In genomic region chr1:156494309-156494895, GRCh38 we compare ENCODE assay signal across 12 cellular contexts. TPM values are rescaled to one million over a fixed set of nuclear protein-coding genes. Genes with fewer than 3 reads are reported as not detected.
A peak's percentile ranks its signal among the peaks of the same experiment; 100 is the strongest.
DNase-seq lines count a peak whose midpoint lies in the region; ATAC-seq and TF ChIP-seq lines count a peak whose summit lies in the region.
"Had no signal": no experiment of that assay in that cellular context is flagged by ENCODE, and none has a peak within 500 bp of the region (broad histone marks: within the 10 kb centered on the region; RNA-seq: fewer than 3 reads in every experiment).

No MANE protein-coding gene starts in this region.

- H3K9me3 Mint-ChIP-seq in chondrocyte (ENCODE audit: low read depth) = no peaks in the 10 kb centered on the region
- H3K9me3 Mint-ChIP-seq in naive thymus-derived CD4-positive, alpha-beta T cell = peaks cover 0 to 1% (median 0%) of the 10 kb centered on the region in 11 donors
- H3K9me3 Mint-ChIP-seq: neural crest cell had no signal

- POLR2A ChIA-PET in naive thymus-derived CD4-positive, alpha-beta T cell (lab: Charles Lee) = interaction anchor here (1.0 to 16.2 kb wide), 4 partner anchors 6 to 97 kb away, joined by 3 to 256 read pairs (median 130); partner anchors contain the start of genes MEF2D and NAXE

- no peaks in the 10 kb centered on the region for H3K27me3 Mint-ChIP-seq in chondrocyte (ENCODE audit: low read depth)
- H3K27me3 Mint-ChIP-seq in naive thymus-derived CD4-positive, alpha-beta T cell = no peaks in the 10 kb centered on the region
- H3K27me3 Mint-ChIP-seq: activated CD8-positive, alpha-beta memory T cell treated with anti-CD3 and anti-CD28 coated beads, Interleukin-2, amount 10 ng/mL, durations not matched to agents 7 days and 5 days had no signal

- TF ChIP-seq CTCF in heart right ventricle (IDR thresholded peaks at IDR 0.05) (no peak), chondrocyte (IDR thresholded peaks at IDR 0.05) (no peak), upper lobe of right lung (IDR thresholded peaks at IDR 0.05) (no peak)

- intact Hi-C loops in heart right ventricle (cut with DNase I) (loop anchor here in 1 of 10 donors (5.0 kb wide), 1 partner anchor 98 kb away; the partner anchor contains the start of gene NAXE), left ventricle myocardium superior (cut with micrococcal nuclease) (no loop called here), upper lobe of right lung (cut with DNase I) (no loop called here)
- intact Hi-C loops in naive thymus-derived CD4-positive, alpha-beta T cell (cut with micrococcal nuclease) = no loop called here

- H3K36me3 Mint-ChIP-seq in chondrocyte (ENCODE audit: low read depth) = peaks cover 1% of the 10 kb centered on the region
- H3K36me3 Mint-ChIP-seq in naive thymus-derived CD4-positive, alpha-beta T cell = peaks cover 4 to 15% (median 5%) of the 10 kb centered on the region in 5 donors

- peaks cover 90 to 100% (median 94%) of the 10 kb centered on the region in 9 donors for H3K4me1 ChIP-seq in heart right ventricle
- peaks cover 92 to 94% of the 10 kb centered on the region in 2 donors for H3K4me1 ChIP-seq in naive thymus-derived CD4-positive, alpha-beta T cell (ENCODE audit: control insufficient read depth in 2 of 2, insufficient read depth in 2 of 2, low read length in 2 of 2)
- H3K4me1 ChIP-seq in upper lobe of right lung = peaks cover 95% of the 10 kb centered on the region

- CTCF ChIA-PET in naive thymus-derived CD4-positive, alpha-beta T cell (lab: Charles Lee) = interaction anchor here (1.5 kb wide), 1 partner anchor 14 kb away, joined by 5 read pairs; no protein-coding TSS in a partner anchor

- no peak overlapping the region for H3K27ac Mint-ChIP-seq in chondrocyte (ENCODE audit: unreplicated experiment)
- H3K27ac Mint-ChIP-seq in naive thymus-derived CD4-positive, alpha-beta T cell = peak overlapping the region in 8 of 9 donors; percentile 46 to 99 (median 84)

- H3K4me1 Mint-ChIP-seq in chondrocyte (ENCODE audit: low read depth) = peaks cover 95% of the 10 kb centered on the region
- peaks cover 78 to 97% (median 91%) of the 10 kb centered on the region in 7 donors for H3K4me1 Mint-ChIP-seq in naive thymus-derived CD4-positive, alpha-beta T cell

- ATAC-seq in heart right ventricle = no peak
- no peak for ATAC-seq in left ventricle myocardium superior
- no peak for ATAC-seq in naive thymus-derived CD4-positive, alpha-beta T cell
- ATAC-seq in upper lobe of right lung = no peak
- ATAC-seq: activated CD8-positive, alpha-beta memory T cell treated with anti-CD3 and anti-CD28 coated beads, Interleukin-2, amount 10 ng/mL, durations not matched to agents 7 days and 5 days had no signal

- H3K36me3 ChIP-seq in heart right ventricle (peaks cover 0 to 16% (median 4%) of the 10 kb centered on the region in 9 donors), upper lobe of right lung (peaks cover 7% of the 10 kb centered on the region)
- H3K36me3 ChIP-seq in naive thymus-derived CD4-positive, alpha-beta T cell (ENCODE audit: control insufficient read depth in 2 of 3, insufficient read depth in 3 of 3, low read length in 3 of 3) = peaks cover 0 to 4% (median 0%) of the 10 kb centered on the region in 3 experiments

- H3K4me3 Mint-ChIP-seq in chondrocyte (ENCODE audit: unreplicated experiment) = no peak overlapping the region
- peak overlapping the region in 9 of 10 donors; percentile 23 to 94 (median 77) for H3K4me3 Mint-ChIP-seq in naive thymus-derived CD4-positive, alpha-beta T cell
- H3K4me3 Mint-ChIP-seq: activated CD8-positive, alpha-beta memory T cell treated with anti-CD3 and anti-CD28 coated beads, Interleukin-2, amount 10 ng/mL, durations not matched to agents 7 days and 5 days; neural crest cell had no signal

- no peaks in the 10 kb centered on the region for H3K27me3 ChIP-seq in heart right ventricle
- H3K27me3 ChIP-seq in naive thymus-derived CD4-positive, alpha-beta T cell (ENCODE audit: control insufficient read depth in 2 of 2, insufficient read depth in 2 of 2, low read length in 2 of 2) = no peaks in the 10 kb centered on the region
- H3K27me3 ChIP-seq in upper lobe of right lung = no peaks in the 10 kb centered on the region

- H3K9me3 ChIP-seq in heart right ventricle = no peaks in the 10 kb centered on the region
- H3K9me3 ChIP-seq in naive thymus-derived CD4-positive, alpha-beta T cell (ENCODE audit: control insufficient read depth in 2 of 3, low read length in 3 of 3) = no peaks in the 10 kb centered on the region
- no peaks in the 10 kb centered on the region for H3K9me3 ChIP-seq in upper lobe of right lung

- H3K4me3 ChIP-seq in heart right ventricle (peak overlapping the region in 1 of 10 donors; percentile 6), upper lobe of right lung (no peak overlapping the region)
- H3K4me3 ChIP-seq in naive thymus-derived CD4-positive, alpha-beta T cell (ENCODE audit: low read length) = no peak overlapping the region

- 35 to 36% methylated on average over 7 of the region's 7 CpGs for WGBS in heart right ventricle, 2 donors

- H3K27ac ChIP-seq in heart right ventricle (peak overlapping the region in 9 of 10 donors; percentile 5 to 100 (median 97)), upper lobe of right lung (peak overlapping the region; percentile 36)
- peak overlapping the region; percentile 59 for H3K27ac ChIP-seq in naive thymus-derived CD4-positive, alpha-beta T cell (ENCODE audit: low read depth, low read length)

- DNase-seq in heart right ventricle (no peak), left ventricle myocardium superior (no peak), chondrocyte (ENCODE audit: low spot score) (peak; percentile 77), upper lobe of right lung (no peak), LoVo (ENCODE audit: low spot score) (no peak), HT-29 (ENCODE audit: low spot score) (no peak)
- no peak for DNase-seq in naive thymus-derived CD4-positive, alpha-beta T cell
- DNase-seq in activated naive CD4-positive, alpha-beta T cell (lab: John Stamatoyannopoulos, UW) = no peak
- DNase-seq: activated CD8-positive, alpha-beta memory T cell treated with anti-CD3 and anti-CD28 coated beads, Interleukin-2, amount 10 ng/mL, durations not matched to agents 7 days and 5 days; amniotic stem cell; NCI-H146 had no signal

RNA-seq across cellular contexts. Expression of gene MEF2D, which starts 6.2 kb away (rescaled TPM):
- 100 to 1,000 TPM in 4 of 10 donors, 10 to 100 TPM in 6; 81.1 to 127 (median 96.5) TPM for total RNA-seq in heart right ventricle
- 10 to 100 TPM; 31.6 to 37.7 TPM for polyA plus RNA-seq in heart right ventricle
- 116 TPM for total RNA-seq in left ventricle myocardium superior
- total RNA-seq in chondrocyte = 42.3 to 64.7 TPM (median 62.0 TPM) in 3 replicates
- total RNA-seq in naive thymus-derived CD4-positive, alpha-beta T cell = 100 to 1,000 TPM in 2 of 5 experiments, 10 to 100 TPM in 3; 48.1 to 190 (median 67.7) TPM
- 10 to 100 TPM in 1 of 2 donors, 1 to 10 TPM in 1; 4.5 to 10.0 TPM for polyA plus RNA-seq in naive thymus-derived CD4-positive, alpha-beta T cell
- 60.8 TPM for total RNA-seq in upper lobe of right lung
- total RNA-seq in HT-29 (2014; rRNA removed; shearing (Covaris generic)) = 17.8 and 27.4 TPM in 2 replicates

Comparison
In these comparisons a context has a peak if more than half of its experiments do, and no peak if none do; other contexts are left out.
1. H3K27ac ChIP-seq: peak in every context shown above with its lines; median percentile 97 in heart right ventricle; 59 in naive thymus-derived CD4-positive, alpha-beta T cell; 36 in upper lobe of right lung.